8 cellular contexts compared by ENCODE assay signal in genomic region chr2:46615555-46616487, GRCh38. TPM values are rescaled to one million over a fixed set of nuclear protein-coding genes. Genes with fewer than 3 reads are reported as not detected.
DNase-seq lines count a peak whose midpoint lies in the region; ATAC-seq and TF ChIP-seq lines count a peak whose summit lies in the region.

No MANE protein-coding gene starts in this region.

- peak overlapping the region; percentile 90 for H3K4me3 Mint-ChIP-seq in activated CD8-positive, alpha-beta memory T cell treated with anti-CD3 and anti-CD28 coated beads, Interleukin-2, amount 10 ng/mL, durations not matched to agents 7 days and 5 days

- H3K27ac ChIP-seq in cardiac muscle cell (peak overlapping the region; percentile 88), ovary (peak overlapping the region; percentile 42 to 78)

- TF ChIP-seq CTCF in cardiac muscle cell (IDR thresholded peaks at IDR 0.05; ENCODE audit: low read depth, low read length) = peak; percentile 22
- TF ChIP-seq CTCF in ovary (IDR thresholded peaks at IDR 0.05) = no peak

- peaks cover 12% of the 10 kb centered on the region for H3K36me3 Mint-ChIP-seq in activated CD8-positive, alpha-beta memory T cell treated with anti-CD3 and anti-CD28 coated beads, Interleukin-2, amount 10 ng/mL, durations not matched to agents 7 days and 5 days

- no peak for TF ChIP-seq POLR2A in ovary (IDR thresholded peaks at IDR 0.05)

- DNase-seq in activated CD8-positive, alpha-beta memory T cell treated with anti-CD3 and anti-CD28 coated beads, Interleukin-2, amount 10 ng/mL, durations not matched to agents 7 days and 5 days = no peak
- DNase-seq in activated CD8-positive, alpha-beta memory T cell treated with anti-CD3 and anti-CD28 coated beads for 24 hours = no peak
- DNase-seq in NCI-H510A treated with DMSO at 0.1 percent for 48 hours (lab: John Stamatoyannopoulos, UW) (peak; percentile 67), cardiac muscle cell (ENCODE audit: low read depth in 1 of 2, low spot score in 1 of 2) (peak; percentile 4 to 15), ovary (peak in 1 of 5 donors; percentile 38), activated gamma-delta T cell (lab: John Stamatoyannopoulos, UW) (no peak), posterior vena cava (ENCODE audit: low spot score) (no peak)
- peak; percentile 18 for DNase-seq in activated naive CD4-positive, alpha-beta T cell treated with anti-CD3 and anti-CD28 coated beads, Interleukin-2, amount 50 U/mL, for 16 hours

- H3K27me3 Mint-ChIP-seq in activated CD8-positive, alpha-beta memory T cell treated with anti-CD3 and anti-CD28 coated beads, Interleukin-2, amount 10 ng/mL, durations not matched to agents 7 days and 5 days = no peaks in the 10 kb centered on the region

- H3K4me3 ChIP-seq in cardiac muscle cell (peak overlapping the region; percentile 61), ovary (peak overlapping the region; percentile 92)

- H3K36me3 ChIP-seq in cardiac muscle cell (peaks cover 19% of the 10 kb centered on the region), ovary (no peaks in the 10 kb centered on the region)

- ATAC-seq in activated CD8-positive, alpha-beta memory T cell treated with anti-CD3 and anti-CD28 coated beads, Interleukin-2, amount 10 ng/mL, durations not matched to agents 7 days and 5 days = no peak

- WGBS in ovary, 3 donors = 17 to 26% (median 25%) methylated on average over 23 of the region's 23 CpGs

- CTCF ChIA-PET in activated CD8-positive, alpha-beta memory T cell treated with anti-CD3 and anti-CD28 coated beads, Interleukin-2, amount 10 ng/mL, durations not matched to agents 7 days and 5 days (lab: Charles Lee) = interaction anchor here (1.2 kb wide), 1 partner anchor 19 kb away, joined by 3 read pairs; no protein-coding TSS in a partner anchor

- H3K9me3 ChIP-seq in cardiac muscle cell (ENCODE audit: low read depth) (no peaks in the 10 kb centered on the region), ovary (no peaks in the 10 kb centered on the region)

- TF ChIP-seq EP300 in ovary (IDR thresholded peaks at IDR 0.05) = no peak

- no peaks in the 10 kb centered on the region for H3K9me3 Mint-ChIP-seq in activated CD8-positive, alpha-beta memory T cell treated with anti-CD3 and anti-CD28 coated beads, Interleukin-2, amount 10 ng/mL, durations not matched to agents 7 days and 5 days (ENCODE audit: low read depth)

- H3K27me3 ChIP-seq in cardiac muscle cell (no peaks in the 10 kb centered on the region), ovary (no peaks in the 10 kb centered on the region)

- H3K27ac Mint-ChIP-seq in activated CD8-positive, alpha-beta memory T cell treated with anti-CD3 and anti-CD28 coated beads, Interleukin-2, amount 10 ng/mL, durations not matched to agents 7 days and 5 days = peak overlapping the region; percentile 99

- H3K4me1 ChIP-seq in cardiac muscle cell (ENCODE audit: low read depth) = peaks cover 24% of the 10 kb centered on the region
- H3K4me1 ChIP-seq in ovary (ENCODE audit: insufficient read depth) = peaks cover 3% of the 10 kb centered on the region

- peaks cover 26% of the 10 kb centered on the region for H3K4me1 Mint-ChIP-seq in activated CD8-positive, alpha-beta memory T cell treated with anti-CD3 and anti-CD28 coated beads, Interleukin-2, amount 10 ng/mL, durations not matched to agents 7 days and 5 days

- intact Hi-C loops in ovary (cut with DNase I) (no loop called here), posterior vena cava (cut with DNase I) (no loop called here)

RNA-seq across cellular contexts. Expression of gene PIGF, which starts 1.0 kb away (rescaled TPM):
- total RNA-seq in activated CD8-positive, alpha-beta memory T cell treated with anti-CD3 and anti-CD28 coated beads, Interleukin-2, amount 10 ng/mL, durations not matched to agents 7 days and 5 days = 10 to 100 TPM; 24.7 to 26.5 TPM
- total RNA-seq in cardiac muscle cell (16.0 and 21.0 TPM in 2 replicates), ovary (10 to 100 TPM; 12.3 to 20.4 (median 16.2) TPM), posterior vena cava (10 to 100 TPM; 10.9 to 14.5 TPM)
- polyA plus RNA-seq in cardiac muscle cell (45.4 and 52.7 TPM in 2 replicates), ovary (10 to 100 TPM in 1 of 2 donors, 1 to 10 TPM in 1; 8.1 to 20.8 TPM)

RNA-seq across cellular contexts. Expression of gene CRIPT, which starts 1.2 kb away (rescaled TPM):
- total RNA-seq in activated CD8-positive, alpha-beta memory T cell treated with anti-CD3 and anti-CD28 coated beads, Interleukin-2, amount 10 ng/mL, durations not matched to agents 7 days and 5 days = 1 to 10 TPM; 8.3 to 8.8 TPM
- 10.2 and 11.6 TPM in 2 replicates for total RNA-seq in cardiac muscle cell
- polyA plus RNA-seq in cardiac muscle cell = 26.1 and 27.3 TPM in 2 replicates
- 10 to 100 TPM; 11.0 to 20.1 (median 15.3) TPM for total RNA-seq in ovary
- polyA plus RNA-seq in ovary = 10 to 100 TPM; 11.4 to 13.4 TPM
- 10 to 100 TPM; 12.7 to 13.0 TPM for total RNA-seq in posterior vena cava

Comparison
In these comparisons a context has a peak if more than half of its experiments do, and no peak if none do; other contexts are left out.
1. DNase-seq: peak in NCI-H510A treated with DMSO at 0.1 percent for 48 hours (single experiment), activated naive CD4-positive, alpha-beta T cell treated with anti-CD3 and anti-CD28 coated beads, Interleukin-2, amount 50 U/mL, for 16 hours (single experiment) and cardiac muscle cell (2 of 2); none in activated CD8-positive, alpha-beta memory T cell treated with anti-CD3 and anti-CD28 coated beads, Interleukin-2, amount 10 ng/mL, durations not matched to agents 7 days and 5 days (single experiment), activated CD8-positive, alpha-beta memory T cell treated with anti-CD3 and anti-CD28 coated beads for 24 hours (single experiment), activated gamma-delta T cell (single experiment) and posterior vena cava (single experiment).